Comparison of ENCODE assay signal across 14 cellular contexts in the genomic region with DNA sequence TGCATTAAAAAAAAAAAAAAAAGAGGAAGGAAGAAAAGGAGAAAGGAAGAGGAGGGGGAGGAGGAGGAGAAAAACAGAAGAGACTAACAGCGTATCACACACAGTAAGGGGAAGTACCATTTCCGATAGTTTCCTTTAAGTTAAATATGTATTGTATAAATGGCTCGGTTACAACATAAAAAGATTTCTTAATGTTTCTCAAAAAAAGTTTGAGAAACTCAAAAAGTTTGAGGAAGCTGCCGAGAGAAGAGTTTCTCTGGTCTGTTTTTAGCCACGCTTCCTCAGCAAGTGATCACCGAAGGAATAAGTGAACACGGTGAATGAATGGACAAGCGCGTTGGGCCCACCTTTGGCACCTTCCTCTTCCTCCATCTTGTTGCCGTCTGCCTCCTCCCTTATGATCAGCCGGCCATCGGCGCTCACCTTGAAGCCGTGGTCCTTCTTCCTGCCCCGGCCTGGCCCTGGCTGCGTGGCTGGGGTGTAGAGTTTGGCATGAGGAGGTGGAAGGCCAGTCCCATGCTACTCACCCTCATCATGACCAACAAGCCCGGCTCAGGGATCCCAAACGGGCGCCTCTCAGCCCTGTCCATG. TPM values are rescaled to one million over a fixed set of nuclear protein-coding genes. Genes with fewer than 3 reads are reported as not detected.
A peak's percentile ranks its signal among the peaks of the same experiment; 100 is the strongest.
DNase-seq lines count a peak whose midpoint lies in the region; ATAC-seq and TF ChIP-seq lines count a peak whose summit lies in the region.
"Had no signal": no experiment of that assay in that cellular context is flagged by ENCODE, and none has a peak within 500 bp of the region (broad histone marks: within the 10 kb centered on the region; RNA-seq: fewer than 3 reads in every experiment).

No MANE protein-coding gene starts in this region.

- peak; percentile 67 for ATAC-seq in sciatic nerve
- no peak for ATAC-seq in GM19395 (IDR thresholded peaks at IDR 0.05; ENCODE audit: unreplicated experiment)
- no peak for ATAC-seq in GM21360 (IDR thresholded peaks at IDR 0.05; ENCODE audit: unreplicated experiment)
- ATAC-seq: activated T-cell treated with anti-CD3 and anti-CD28 coated beads, Interleukin-2, amount 50 U/mL, for 4 hours; CD8-positive, alpha-beta T cell; WTC11 had no signal

- TF ChIP-seq CTCF in GM12864 (IDR thresholded peaks at IDR 0.05; ENCODE audit: low read depth, low read length, missing control alignments) = no peak

- DNase-seq in GM12864 (ENCODE audit: low read depth) (peak; percentile 3), OCI-M1 (lab: John Stamatoyannopoulos, UW) (peak; percentile 67), globus pallidus (ENCODE audit: low spot score) (peak; percentile 29), sciatic nerve (ENCODE audit: low spot score) (no peak), nucleus accumbens (lab: John Stamatoyannopoulos, UW) (no peak), T-helper 2 cell (no peak)
- DNase-seq: activated T-cell treated with anti-CD3 and anti-CD28 coated beads, Interleukin-2, amount 50 U/mL, for 4 hours; CD8-positive, alpha-beta T cell; mammary epithelial cell; NCI-H1105 treated with DMSO at 0.1 percent for 48 hours; stimulated activated CD4-positive, alpha-beta T cell treated with anti-CD3 and anti-CD28 coated beads, Interleukin-2, amount 100 ng/mL, for 48 hours had no signal

- intact Hi-C loops in sciatic nerve (cut with DNase I) = no loop called here

- H3K4me3 ChIP-seq in GM12864 (ENCODE audit: low read depth, low read length) = no peak overlapping the region

RNA-seq across cellular contexts. Expression of a gene that starts 31.3 kb away (rescaled TPM):
- 8.0 TPM for total RNA-seq in sciatic nerve

RNA-seq across cellular contexts. Expression of a gene that starts 35.3 kb away (rescaled TPM):
- total RNA-seq in sciatic nerve = 19.6 TPM

RNA-seq across cellular contexts. Expression of a gene that starts 46.8 kb away (rescaled TPM):
- total RNA-seq in sciatic nerve = 4.1 TPM

Comparison
In these comparisons a context has a peak if more than half of its experiments do, and no peak if none do; other contexts are left out.
1. DNase-seq: peak in GM12864 (single experiment), OCI-M1 (single experiment) and globus pallidus (single experiment); none in sciatic nerve (single experiment), nucleus accumbens (0 of 56) and T-helper 2 cell (0 of 5).